Comparison of ENCODE assay signal across 13 cellular contexts in the genomic region with DNA sequence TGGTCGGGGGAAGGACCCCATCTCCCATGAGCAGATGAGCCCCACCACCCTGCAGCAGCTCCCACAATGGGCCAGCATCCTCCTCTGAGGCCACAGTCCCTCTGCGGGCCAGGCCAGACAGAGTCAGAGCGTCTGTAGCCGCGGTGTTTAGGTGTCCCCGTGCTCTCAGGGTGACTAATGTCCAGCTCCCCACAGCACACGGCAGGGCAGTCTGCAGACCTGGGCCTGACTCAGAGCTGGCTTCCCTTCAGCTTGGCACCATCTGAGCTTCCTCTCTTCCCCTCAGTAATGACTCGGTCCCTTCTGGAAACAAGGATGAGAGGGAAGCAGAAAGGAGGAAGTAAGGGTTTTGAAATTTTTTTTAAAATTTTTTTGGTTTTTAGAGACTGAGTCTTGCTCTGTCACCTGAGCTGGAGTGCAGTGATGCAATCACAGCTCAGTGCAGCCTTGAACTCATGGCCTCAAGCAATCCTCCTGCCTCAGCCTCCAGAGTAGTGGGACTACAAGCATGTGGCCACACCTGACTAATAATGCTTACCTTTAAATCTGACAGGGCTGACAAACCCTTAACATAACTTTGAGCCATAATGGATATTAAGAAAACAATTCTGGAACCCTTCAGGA. TPM values are rescaled to one million over a fixed set of nuclear protein-coding genes. Genes with fewer than 3 reads are reported as not detected.
DNase-seq lines count a peak whose midpoint lies in the region; ATAC-seq and TF ChIP-seq lines count a peak whose summit lies in the region.
"Had no signal": no experiment of that assay in that cellular context is flagged by ENCODE, and none has a peak within 500 bp of the region (broad histone marks: within the 10 kb centered on the region; RNA-seq: fewer than 3 reads in every experiment).

No MANE protein-coding gene starts in this region.

- no peaks in the 10 kb centered on the region for H3K4me1 ChIP-seq in left lung
- H3K4me1 ChIP-seq: esophagus muscularis mucosa had no signal

- no peaks in the 10 kb centered on the region for H3K36me3 ChIP-seq in left lung
- H3K36me3 ChIP-seq: esophagus muscularis mucosa had no signal

- TF ChIP-seq CTCF in astrocyte of the spinal cord (IDR thresholded peaks at IDR 0.05; ENCODE audit: low read depth, low read length): no peak
- TF ChIP-seq CTCF in left lung (IDR thresholded peaks at IDR 0.05): no peak

- H3K4me3 ChIP-seq in astrocyte of the spinal cord (ENCODE audit: low read depth, low read length): no peak overlapping the region
- H3K4me3 ChIP-seq in left lung: no peak overlapping the region
- H3K4me3 ChIP-seq: esophagus muscularis mucosa had no signal

- no peaks in the 10 kb centered on the region for H3K9me3 ChIP-seq in left lung
- H3K9me3 ChIP-seq: esophagus muscularis mucosa had no signal

- intact Hi-C loops in left lung (cut with DNase I): no loop called here

- ATAC-seq in left lung: peak; percentile 74
- ATAC-seq in HG02970 (IDR thresholded peaks at IDR 0.05; ENCODE audit: low FRiP score, unreplicated experiment): no peak
- ATAC-seq in HG03039 (IDR thresholded peaks at IDR 0.05; ENCODE audit: unreplicated experiment): no peak
- ATAC-seq: activated naive CD4-positive, alpha-beta T cell treated with anti-CD3 and anti-CD28 coated beads, Interleukin-2, amount 50 U/mL, for 72 hours; sciatic nerve had no signal

- in situ Hi-C loops in astrocyte of the spinal cord (cut with HindIII; ENCODE audit: low sequenced_read_pairs): no loop called here

- DNase-seq in Daoy (ENCODE audit: low read depth) (peak; percentile 77), MV-4-11 (lab: John Stamatoyannopoulos, UW) (peak; percentile 80), astrocyte of the spinal cord (ENCODE audit: low read depth, low spot score) (peak; percentile 72), left lung (no peak), SHP77 (lab: John Stamatoyannopoulos, UW) (no peak), NCI-H2029 (lab: John Stamatoyannopoulos, UW) (no peak)
- DNase-seq: activated B cell treated with CpG ODN at 0.5 μM for 24 hours, NCI-H510A treated with DMSO at 0.1 percent for 48 hours had no signal

- no peak overlapping the region for H3K27ac ChIP-seq in left lung
- H3K27ac ChIP-seq: esophagus muscularis mucosa had no signal

- H3K27me3 ChIP-seq in left lung: no peaks in the 10 kb centered on the region

RNA-seq across cellular contexts. Expression of a gene that starts 28.5 kb away (rescaled TPM):
- not detected in 2 replicates for total RNA-seq in Daoy (2014; rRNA removed; shearing (Covaris generic))
- under 1 TPM in 1 of 2 donors, not detected in 1; 0.94 TPM for total RNA-seq in left lung
- total RNA-seq: activated B cell treated with CpG ODN at 0.5 μM for 24 hours; activated naive CD4-positive, alpha-beta T cell treated with anti-CD3 and anti-CD28 coated beads, Interleukin-2, amount 50 U/mL, for 72 hours; esophagus muscularis mucosa; sciatic nerve had no signal

RNA-seq across cellular contexts. Expression of a gene that starts 41.8 kb away (rescaled TPM):
- not detected in 2 replicates for total RNA-seq in Daoy (2014; rRNA removed; shearing (Covaris generic))
- total RNA-seq in left lung: 1 to 10 TPM in 1 of 2 donors, under 1 TPM in 1; 0.31 to 3.0 TPM
- total RNA-seq: activated B cell treated with CpG ODN at 0.5 μM for 24 hours; activated naive CD4-positive, alpha-beta T cell treated with anti-CD3 and anti-CD28 coated beads, Interleukin-2, amount 50 U/mL, for 72 hours had no signal

RNA-seq across cellular contexts. Expression of a gene that starts 59.2 kb away (rescaled TPM):
- total RNA-seq in Daoy (2014; rRNA removed; shearing (Covaris generic)): 1.3 and 1.6 TPM in 2 replicates
- 1 to 10 TPM in 1 of 2 donors, under 1 TPM in 1; 0.20 to 1.7 TPM for total RNA-seq in left lung

Comparison
In these comparisons a context has a peak if more than half of its experiments do, and no peak if none do; other contexts are left out.
1. DNase-seq: peak in Daoy (single experiment), MV-4-11 (single experiment) and astrocyte of the spinal cord (single experiment); none in left lung (0 of 2), SHP77 (0 of 2) and NCI-H2029 (single experiment).